In genomic region chr2:40260437-40260836, GRCh38 we compare ENCODE assay signal across 25 cellular contexts.
A peak's percentile ranks its signal among the peaks of the same experiment; 100 is the strongest.
DNase-seq lines count a peak whose midpoint lies in the region; ATAC-seq, FAIRE-seq and TF ChIP-seq lines count a peak whose summit lies in the region.
"Had no signal": no experiment of that assay in that cellular context is flagged by ENCODE, and none has a peak within 500 bp of the region (broad histone marks: within the 10 kb centered on the region; RNA-seq: fewer than 3 reads in every experiment).

No MANE protein-coding gene starts in this region.

- peak; percentile 49 for ATAC-seq in GM19395 (IDR thresholded peaks at IDR 0.05; ENCODE audit: unreplicated experiment)
- ATAC-seq in HG03378 (IDR thresholded peaks at IDR 0.05; ENCODE audit: unreplicated experiment), result peak; percentile 64
- no peak for ATAC-seq in T-helper 17 cell
- ATAC-seq in HG03460 (IDR thresholded peaks at IDR 0.05; ENCODE audit: unreplicated experiment), result no peak
- ATAC-seq: activated naive CD8-positive, alpha-beta T cell treated with anti-CD3 and anti-CD28 coated beads, Interleukin-2, amount 50 U/mL, for 24 hours; left ventricle myocardium superior; Right ventricle myocardium inferior had no signal

- H3K27me3 ChIP-seq in DOHH2 (ENCODE audit: control insufficient read depth, low read length), result no peaks in the 10 kb centered on the region

- H3F3A ChIP-seq in DOHH2 (ENCODE audit: control insufficient read depth, insufficient read depth), result peaks cover 12% of the 10 kb centered on the region

- no peaks in the 10 kb centered on the region for H3K27me3 Mint-ChIP-seq in T-helper 17 cell
- H3K27me3 Mint-ChIP-seq: activated CD4-positive, alpha-beta memory T cell treated with anti-CD3 and anti-CD28 coated beads, Interleukin-2, amount 10 ng/mL, durations not matched to agents 7 days and 5 days; activated naive CD8-positive, alpha-beta T cell treated with anti-CD3 and anti-CD28 coated beads, Interleukin-2, amount 50 U/mL, for 24 hours; naive B cell had no signal

- H3K27ac ChIP-seq in DOHH2 (ENCODE audit: low read depth, low read length), result peak overlapping the region; percentile 59

- no peak for FAIRE-seq in urothelium cell line (lab: Jason Lieb, UNC)
- FAIRE-seq: GM12892 had no signal

- peak; percentile 58 for DNase-seq in OCI-M1 (lab: John Stamatoyannopoulos, UW)
- DNase-seq in urothelium cell line (ENCODE audit: low spot score), result no peak
- DNase-seq in DMS79 treated with DMSO at 0.1 percent for 48 hours (lab: John Stamatoyannopoulos, UW), result no peak
- no peak for DNase-seq in T-helper 17 cell
- DNase-seq: activated CD4-positive, alpha-beta memory T cell treated with anti-CD3 and anti-CD28 coated beads, Interleukin-2, amount 10 ng/mL, durations not matched to agents 7 days and 5 days; activated CD4-positive, CD25-positive, alpha-beta regulatory T cell; activated gamma-delta T cell; activated naive CD8-positive, alpha-beta T cell treated with anti-CD3 and anti-CD28 coated beads, Interleukin-2, amount 50 U/mL, for 24 hours; COR-L47; DMS79; HCEC 1CT; KG1; left ventricle myocardium superior; naive B cell; NCI-H1694 treated with DMSO at 0.1 percent for 48 hours; NCI-H2171; NCI-H526 treated with DMSO at 0.1 percent for 48 hours; stimulated activated CD4-positive, alpha-beta T cell treated with anti-CD3 and anti-CD28 coated beads, Interleukin-2, amount 100 ng/mL, for 24 hours had no signal

- H3K4me3 ChIP-seq in DOHH2 (ENCODE audit: low read length), result peak overlapping the region; percentile 43
- H3K4me3 ChIP-seq: smooth muscle cell had no signal

- peaks cover 13% of the 10 kb centered on the region for H3K36me3 ChIP-seq in DOHH2 (ENCODE audit: control insufficient read depth, low read length)

- H3K9me2 ChIP-seq in DOHH2 (replicated peaks; ENCODE audit: control insufficient read depth, low read length), result no peaks in the 10 kb centered on the region

- TF ChIP-seq CTCF in DOHH2 (IDR thresholded peaks at IDR 0.05; ENCODE audit: low read depth, low read length, poor library complexity, severe bottlenecking), result no peak

- H4K20me1 ChIP-seq in DOHH2 (ENCODE audit: control insufficient read depth, insufficient read depth, low read depth, low read length), result no peaks in the 10 kb centered on the region

- H3K27ac Mint-ChIP-seq in T-helper 17 cell, result no peak overlapping the region
- H3K27ac Mint-ChIP-seq: activated CD4-positive, alpha-beta memory T cell treated with anti-CD3 and anti-CD28 coated beads, Interleukin-2, amount 10 ng/mL, durations not matched to agents 7 days and 5 days; activated naive CD8-positive, alpha-beta T cell treated with anti-CD3 and anti-CD28 coated beads, Interleukin-2, amount 50 U/mL, for 24 hours; naive B cell had no signal

- H3K79me2 ChIP-seq in DOHH2 (ENCODE audit: control insufficient read depth, low read length), result peaks cover 41% of the 10 kb centered on the region

- H3K36me3 Mint-ChIP-seq in T-helper 17 cell (ENCODE audit: low read depth), result no peaks in the 10 kb centered on the region
- H3K36me3 Mint-ChIP-seq: naive B cell had no signal

- H3K4me3 Mint-ChIP-seq in T-helper 17 cell, result no peak overlapping the region
- H3K4me3 Mint-ChIP-seq: activated CD4-positive, alpha-beta memory T cell treated with anti-CD3 and anti-CD28 coated beads, Interleukin-2, amount 10 ng/mL, durations not matched to agents 7 days and 5 days; activated naive CD8-positive, alpha-beta T cell treated with anti-CD3 and anti-CD28 coated beads, Interleukin-2, amount 50 U/mL, for 24 hours; naive B cell had no signal

- H3K4me1 Mint-ChIP-seq in T-helper 17 cell, result no peaks in the 10 kb centered on the region
- H3K4me1 Mint-ChIP-seq: activated CD4-positive, alpha-beta memory T cell treated with anti-CD3 and anti-CD28 coated beads, Interleukin-2, amount 10 ng/mL, durations not matched to agents 7 days and 5 days; activated naive CD8-positive, alpha-beta T cell treated with anti-CD3 and anti-CD28 coated beads, Interleukin-2, amount 50 U/mL, for 24 hours; naive B cell had no signal

- H3K4me2 ChIP-seq in DOHH2 (ENCODE audit: low read length), result peak overlapping the region; percentile 61
- H3K4me2 ChIP-seq: smooth muscle cell had no signal

- H3K9me3 ChIP-seq in DOHH2 (ENCODE audit: control insufficient read depth, insufficient read depth, low read length), result peaks cover 4% of the 10 kb centered on the region; the same call in 1 of the 2 replicates
- H3K9me3 ChIP-seq in T-helper 17 cell (ENCODE audit: control insufficient read depth, low read length, poor library complexity, severe bottlenecking), result no peaks in the 10 kb centered on the region

- peaks cover 67% of the 10 kb centered on the region for H3K4me1 ChIP-seq in DOHH2 (ENCODE audit: control insufficient read depth, low read length)

Comparison
In these comparisons a context has a peak if more than half of its experiments do, and no peak if none do; other contexts are left out.
1. ATAC-seq: peak in GM19395 (single experiment) and HG03378 (single experiment); none in T-helper 17 cell (single experiment) and HG03460 (single experiment).